Comparison of ENCODE assay signal across 23 cellular contexts in genomic region chr16:54291107-54291980, GRCh38. TPM values are rescaled to one million over a fixed set of nuclear protein-coding genes. Genes with fewer than 3 reads are reported as not detected.
A peak's percentile ranks its signal among the peaks of the same experiment; 100 is the strongest.
DNase-seq lines count a peak whose midpoint lies in the region; ATAC-seq, FAIRE-seq and TF ChIP-seq lines count a peak whose summit lies in the region.
"Had no signal": no experiment of that assay in that cellular context is flagged by ENCODE, and none has a peak within 500 bp of the region (broad histone marks: within the 10 kb centered on the region; RNA-seq: fewer than 3 reads in every experiment).

No MANE protein-coding gene starts in this region.

- H2BK5ac ChIP-seq in H1 (ENCODE audit: low read depth, low read length) = no peak overlapping the region

- no peak overlapping the region for H3K27ac Mint-ChIP-seq in mesothelial cell of epicardium
- H3K27ac Mint-ChIP-seq in type B pancreatic cell = no peak overlapping the region
- H3K27ac Mint-ChIP-seq: activated CD4-positive, alpha-beta memory T cell treated with anti-CD3 and anti-CD28 coated beads, Interleukin-2, amount 10 ng/mL, durations not matched to agents 7 days and 5 days had no signal

- H3K4me1 ChIP-seq in HepG2 (ENCODE audit: insufficient read depth, low read length) (0 out of 2 replicates have a peak, but pooled peaks cover 7% of the 10 kb centered on the region), right lobe of liver (peaks cover 0 to 25% (median 4%) of the 10 kb centered on the region in 4 donors), H1 (replicated peaks in 1 of 4; ENCODE audit: control insufficient read depth in 3 of 4, insufficient read depth in 4 of 4, low read length in 3 of 4) (peaks cover 0 to 13% (median 10%) of the 10 kb centered on the region in 4 experiments; a peak in 6 of 7 replicates)
- H3K4me1 ChIP-seq: A549 had no signal

- in situ Hi-C loops in HepG2 (cut with HindIII; ENCODE audit: extremely low pct_ligation_motif_present, low pct_unique_long_range_greater_than_20kb) = no loop called here

- H2BK12ac ChIP-seq in H1 (ENCODE audit: low read depth, low read length) = peak overlapping the region; percentile 60; the same call in 1 of the 2 replicates

- FAIRE-seq in HepG2 (lab: Jason Lieb, UNC) = no peak
- FAIRE-seq in H1 (lab: Jason Lieb, UNC) = no peak
- FAIRE-seq: A549, D721Med, G401.6 had no signal

- no peaks in the 10 kb centered on the region for H3K36me3 ChIP-seq in HepG2 (replicated peaks in 1 of 2; ENCODE audit: control insufficient read depth in 1 of 2, insufficient read depth in 2 of 2, low read length in 2 of 2)
- no peaks in the 10 kb centered on the region for H3K36me3 ChIP-seq in right lobe of liver
- H3K36me3 ChIP-seq in H1 (ENCODE audit: control insufficient read depth in 2 of 4, insufficient read depth in 4 of 4, low read length in 3 of 4) = peaks cover 0 to 2% (median 0%) of the 10 kb centered on the region in 4 experiments; a peak in 1 of 8 replicates
- H3K36me3 ChIP-seq: BLaER1 treated with 17β-estradiol and CSF1 and Interleukin-3, amounts not matched to agents 10 nM and 100 nM; SJSA1; vagina had no signal

- TF ChIP-seq CTCF in HepG2 (CRISPR knock-in tag; IDR thresholded peaks at IDR 0.05) (no peak), right lobe of liver (IDR thresholded peaks at IDR 0.05) (no peak), H1 (IDR thresholded peaks at IDR 0.05; ENCODE audit: control extremely low read depth in 1 of 3, insufficient read depth in 1 of 3, low read depth in 1 of 3, low read length in 3 of 3) (no peak), mesothelial cell of epicardium (IDR thresholded peaks at IDR 0.05; ENCODE audit: unreplicated experiment) (no peak), type B pancreatic cell (conservative IDR thresholded peaks at IDR 0.05) (no peak)

- H4K91ac ChIP-seq in H1 (replicated peaks; ENCODE audit: insufficient read length, low read length) = no peak overlapping the region

- DNase-seq in HepG2 (ENCODE audit: low spot score) (no peak), right lobe of liver (no peak), H1 (ENCODE audit: low read depth in 1 of 2, low spot score in 2 of 2) (peak in 1 of 2 experiments; percentile 58), mesothelial cell of epicardium (ENCODE audit: low spot score in 2 of 2, unreplicated experiment in 2 of 2) (no peak), type B pancreatic cell (ENCODE audit: extremely low spot score, unreplicated experiment) (no peak), anterior cingulate cortex (lab: John Stamatoyannopoulos, UW) (no peak)
- no peak for DNase-seq in stimulated activated CD8-positive, alpha-beta memory T cell treated with anti-CD3 and anti-CD28 coated beads, Interleukin-4, amount 100 ng/mL, for 48 hours
- DNase-seq in effector CD8-positive, alpha-beta T cell (lab: John Stamatoyannopoulos, UW) = no peak
- DNase-seq: activated CD4-positive, alpha-beta memory T cell treated with anti-CD3 and anti-CD28 coated beads, Interleukin-2, amount 10 ng/mL, durations not matched to agents 7 days and 5 days; activated CD4-positive, CD25-positive, alpha-beta regulatory T cell; activated naive CD4-positive, alpha-beta T cell treated with anti-CD3 and anti-CD28 coated beads, Interleukin-2, amount 10 ng/mL, durations not matched to agents 7 days and 5 days; foreskin melanocyte; GM23248; left ventricle myocardium superior; NCI-H1417; NCI-H69; stimulated activated CD4-positive, alpha-beta T cell treated with anti-CD3 and anti-CD28 coated beads, Interleukin-2, amount 100 ng/mL, for 24 hours had no signal

- H3K27ac ChIP-seq in HepG2 (ENCODE audit: extremely low read length, insufficient read depth, low read length) (no peak overlapping the region), right lobe of liver (no peak overlapping the region), H1 (ENCODE audit: low read depth, low read length) (no peak overlapping the region)
- H3K27ac ChIP-seq: A549; BLaER1 treated with 17β-estradiol and CSF1 and Interleukin-3, amounts not matched to agents 10 nM and 100 nM; GM23248; SJSA1; vagina had no signal

- no peak overlapping the region for H4K8ac ChIP-seq in H1 (ENCODE audit: extremely low read depth, insufficient read depth, low read length)

- ATAC-seq in HepG2 (no peak), right lobe of liver (no peak)
- ATAC-seq: A549, left ventricle myocardium superior had no signal

- H3K23ac ChIP-seq in H1 (ENCODE audit: insufficient read length) = no peak overlapping the region

- H3K4me3 Mint-ChIP-seq in mesothelial cell of epicardium = peak overlapping the region; percentile 55
- peak overlapping the region; percentile 81 for H3K4me3 Mint-ChIP-seq in type B pancreatic cell
- H3K4me3 Mint-ChIP-seq: activated CD4-positive, alpha-beta memory T cell treated with anti-CD3 and anti-CD28 coated beads, Interleukin-2, amount 10 ng/mL, durations not matched to agents 7 days and 5 days; activated naive CD4-positive, alpha-beta T cell treated with anti-CD3 and anti-CD28 coated beads, Interleukin-2, amount 10 ng/mL, durations not matched to agents 7 days and 5 days had no signal

- TF ChIP-seq EP300 in HepG2 (IDR thresholded peaks at IDR 0.05; ENCODE audit: low read depth in 2 of 2, low read length in 2 of 2) (no peak), HepG2 (CRISPR knock-in tag; IDR thresholded peaks at IDR 0.05; ENCODE audit: borderline replicate concordance) (no peak), H1 (IDR thresholded peaks at IDR 0.05; ENCODE audit: borderline replicate concordance in 1 of 2, low read depth in 2 of 2, low read length in 2 of 2) (no peak)

- H2AFZ ChIP-seq in HepG2 (ENCODE audit: low read length) (no peak overlapping the region), H1 (ENCODE audit: low read length) (no peak overlapping the region; the same call in 1 of the 2 replicates)
- H2AFZ ChIP-seq: GM23248 had no signal

- H3K27me3 ChIP-seq in HepG2 (ENCODE audit: control insufficient read depth in 1 of 2, insufficient read depth in 2 of 2, low read length in 2 of 2) (no peaks in the 10 kb centered on the region), right lobe of liver (peaks cover 5 to 21% of the 10 kb centered on the region in 2 donors), H1 (replicated peaks in 1 of 4; ENCODE audit: control insufficient read depth in 3 of 4, extremely low read depth in 1 of 4, insufficient read depth in 3 of 4, low read length in 3 of 4) (peaks cover 40 to 73% (median 56%) of the 10 kb centered on the region in 4 experiments)
- H3K27me3 ChIP-seq: SJSA1 had no signal

- H3K4ac ChIP-seq in H1 (replicated peaks; ENCODE audit: insufficient read length, low read depth, low read length) = no peak overlapping the region

- intact Hi-C loops in HepG2 (cut with micrococcal nuclease; ENCODE audit: unreplicated experiment) = no loop called here
- intact Hi-C loops in right lobe of liver (cut with DNase I) = no loop called here

- H3K4me1 Mint-ChIP-seq in mesothelial cell of epicardium = peaks cover 22% of the 10 kb centered on the region
- peaks cover 19% of the 10 kb centered on the region for H3K4me1 Mint-ChIP-seq in type B pancreatic cell (ENCODE audit: unreplicated experiment)

- 91% methylated on average over 55 of the region's 56 CpGs for WGBS in HepG2 (ENCODE audit: low lambda C conversion rate)
- 25% methylated on average over 24 of the region's 56 CpGs for WGBS in right lobe of liver (ENCODE audit: insufficient coverage, low coverage, low lambda C conversion rate, missing lambda C conversion rate)
- WGBS in H1 (ENCODE audit: extremely low coverage in 1 of 2, insufficient coverage in 1 of 2, insufficient read length in 1 of 2, insufficient replicate concordance in 2 of 2, low coverage in 1 of 2, low lambda C conversion rate in 2 of 2, missing lambda C conversion rate in 1 of 2), 2 experiments = 6% methylated on average over 30 of the region's 56 CpGs; no CpG with 5 or more reads in 1 of the 2 experiments

- H4K20me1 ChIP-seq in HepG2 (ENCODE audit: insufficient read depth, low read length) = no peaks in the 10 kb centered on the region
- H4K20me1 ChIP-seq in H1 (replicated peaks in 1 of 2; ENCODE audit: control insufficient read depth in 1 of 2, insufficient read depth in 2 of 2, low read length in 2 of 2) = peaks cover 0 to 3% of the 10 kb centered on the region in 2 experiments

- H2BK120ac ChIP-seq in H1 (replicated peaks; ENCODE audit: low read depth, low read length) = no peak overlapping the region

- H3K56ac ChIP-seq in H1 (replicated peaks; ENCODE audit: insufficient read length, low read depth, low read length) = no peak overlapping the region

- POLR2A ChIA-PET in HepG2 (lab: Yijun Ruan, JAX) = no interaction called here
- POLR2A ChIA-PET in H1 (lab: Charles Lee; ENCODE audit: partially characterized antibody) = interaction anchor here (0.8 to 1.2 kb wide), 2 partner anchors 20 to 39 kb away, joined by 3 read pairs; no protein-coding TSS in a partner anchor

- H3K27me3 Mint-ChIP-seq in mesothelial cell of epicardium (ENCODE audit: low read depth) (peaks cover 70% of the 10 kb centered on the region), type B pancreatic cell (peaks cover 74% of the 10 kb centered on the region)

- CTCF ChIA-PET in HepG2 (lab: Yijun Ruan, JAX; ENCODE audit: low intra/inter-chr PET ratio, low total read pairs) (no interaction called here), H1 (lab: Charles Lee; ENCODE audit: partially characterized antibody) (interaction anchor here (0.8 to 1.4 kb wide), 4 partner anchors 8 to 646 kb away, joined by 4 to 5 read pairs (median 4); no protein-coding TSS in a partner anchor)

- H2BK15ac ChIP-seq in H1 (ENCODE audit: low read length) = no peak overlapping the region

- H3K9ac ChIP-seq in HepG2 (ENCODE audit: insufficient read depth, low read depth, low read length) (no peak overlapping the region), H1 (replicated peaks in 1 of 4; ENCODE audit: extremely low read depth in 1 of 4, low read depth in 3 of 4, low read length in 3 of 4) (no peak overlapping the region)
- H3K9ac ChIP-seq: BLaER1 treated with 17β-estradiol and CSF1 and Interleukin-3, amounts not matched to agents 10 nM and 100 nM; GM23248 had no signal

- TF ChIP-seq POLR2A in HepG2 (IDR thresholded peaks at IDR 0.05; ENCODE audit: insufficient read depth in 1 of 2, low read depth in 2 of 2, low read length in 2 of 2) = no peak
- no peak for TF ChIP-seq POLR2A in right lobe of liver (IDR thresholded peaks at IDR 0.05)
- TF ChIP-seq POLR2A in H1 (IDR thresholded peaks at IDR 0.05; ENCODE audit: control extremely low read depth in 1 of 2, low read depth in 2 of 2, low read length in 2 of 2) = no peak

- H3K79me1 ChIP-seq in H1 (ENCODE audit: low read depth, low read length) = no peaks in the 10 kb centered on the region

- H3K4me3 ChIP-seq in HepG2 (replicated peaks in 1 of 3; ENCODE audit: insufficient read depth in 1 of 3, low read depth in 2 of 3, low read length in 3 of 3) (no peak overlapping the region), right lobe of liver (no peak overlapping the region), H1 (ENCODE audit: extremely low read depth in 1 of 4, insufficient read depth in 2 of 4, low read depth in 3 of 4, low read length in 4 of 4) (peak overlapping the region; percentile 29 to 57 (median 42); a peak in 7 of 8 replicates)
- H3K4me3 ChIP-seq: A549; BLaER1 treated with 17β-estradiol and CSF1 and Interleukin-3, amounts not matched to agents 10 nM and 100 nM; GM23248; SJSA1; vagina had no signal

- H2AK5ac ChIP-seq in H1 (ENCODE audit: low read depth, low read length) = no peak overlapping the region

- no peak overlapping the region; the same call in 1 of the 2 replicates for H3K18ac ChIP-seq in H1 (ENCODE audit: extremely low read depth, low read length)

- no peak overlapping the region for H3K4me2 ChIP-seq in HepG2 (ENCODE audit: low read depth, low read length)
- H3K4me2 ChIP-seq in H1 (ENCODE audit: insufficient read depth in 1 of 2, low read depth in 2 of 2, low read length in 2 of 2) = peak overlapping the region; percentile 77 to 81
- H3K4me2 ChIP-seq: A549; BLaER1 treated with 17β-estradiol and CSF1 and Interleukin-3, amounts not matched to agents 10 nM and 100 nM had no signal

- BruUV-seq in HepG2 (replicated peaks; lab: Mats Ljungman, UMichigan) = no TSS peak

- TF ChIP-seq RAD21 in HepG2 (CRISPR knock-in tag; IDR thresholded peaks at IDR 0.05) = no peak
- no peak for TF ChIP-seq RAD21 in H1 (IDR thresholded peaks at IDR 0.05 in 1 of 2, conservative IDR thresholded peaks at IDR 0.05 in 1 of 2; ENCODE audit: low read depth in 2 of 2, low read length in 2 of 2)

- H3K79me2 ChIP-seq in HepG2 (ENCODE audit: insufficient read depth, low read length) = no peaks in the 10 kb centered on the region
- H3K79me2 ChIP-seq in H1 (ENCODE audit: control insufficient read depth in 1 of 2, insufficient read depth in 2 of 2, low read length in 2 of 2) = no peaks in the 10 kb centered on the region

- no peak overlapping the region for H4K5ac ChIP-seq in H1 (ENCODE audit: insufficient read length, low read depth, low read length)

- no peak overlapping the region for H3K14ac ChIP-seq in H1 (ENCODE audit: insufficient read length)

- H3K9me3 Mint-ChIP-seq in mesothelial cell of epicardium = peaks cover 10% of the 10 kb centered on the region
- H3K9me3 Mint-ChIP-seq in type B pancreatic cell = peaks cover 3% of the 10 kb centered on the region
- H3K9me3 Mint-ChIP-seq: activated CD4-positive, alpha-beta memory T cell treated with anti-CD3 and anti-CD28 coated beads, Interleukin-2, amount 10 ng/mL, durations not matched to agents 7 days and 5 days had no signal

- H3K9me3 ChIP-seq in HepG2 (ENCODE audit: low read length) = no peaks in the 10 kb centered on the region
- no peaks in the 10 kb centered on the region for H3K9me3 ChIP-seq in right lobe of liver
- no peaks in the 10 kb centered on the region for H3K9me3 ChIP-seq in H1 (ENCODE audit: insufficient read depth in 2 of 2, low read depth in 1 of 2, low read length in 1 of 2)
- H3K9me3 ChIP-seq: SJSA1, vagina had no signal

- H2BK20ac ChIP-seq in H1 (ENCODE audit: low read length) = no peak overlapping the region

- H3K36me3 Mint-ChIP-seq in mesothelial cell of epicardium (peaks cover 2% of the 10 kb centered on the region), type B pancreatic cell (no peaks in the 10 kb centered on the region)

- H3K23me2 ChIP-seq in H1 (ENCODE audit: low read depth, low read length) = peaks cover 28% of the 10 kb centered on the region

RNA-seq across cellular contexts. Expression of gene IRX3, which starts 4.8 kb away (rescaled TPM):
- 10.0 and 16.4 TPM in 2 replicates for total RNA-seq in HepG2 (2016; rRNA removed; fragmentation: Illumina TruSeq; extraction: Trizol)
- 6.5 and 10.3 TPM in 2 replicates for total RNA-seq in HepG2 (2016; cell fraction: cytosol; rRNA removed; fragmentation: Illumina TruSeq; extraction: Trizol; ENCODE audit: low read depth)
- 9.4 and 16.4 TPM in 2 replicates for total RNA-seq in HepG2 (2016; cell fraction: insoluble cytoplasmic fraction; rRNA removed; fragmentation: Illumina TruSeq; extraction: Trizol)
- 11.6 and 16.3 TPM in 2 replicates for total RNA-seq in HepG2 (2016; cell fraction: membrane; rRNA removed; fragmentation: Illumina TruSeq; extraction: Trizol)
- total RNA-seq in HepG2 (2016; cell fraction: nucleus; rRNA removed; fragmentation: Illumina TruSeq; extraction: Trizol) = 7.9 TPM in 2 replicates
- 9.2 and 11.5 TPM in 2 replicates for polyA plus RNA-seq in HepG2 (2011; rRNA removed)
- polyA plus RNA-seq in HepG2 (2011; cell fraction: cytosol; rRNA removed) = 8.9 and 15.1 TPM in 2 replicates
- 24.5 and 27.5 TPM in 2 replicates for polyA plus RNA-seq in HepG2 (2011; cell fraction: nucleus; rRNA removed)
- 17.0 and 17.3 TPM in 2 replicates for polyA plus RNA-seq in HepG2 (2012)
- polyA plus RNA-seq in HepG2 (2016; cell fraction: cytosol; fragmentation: Illumina TruSeq; extraction: Trizol; ENCODE audit: low read depth) = 8.2 and 10.6 TPM in 2 replicates
- polyA plus RNA-seq in HepG2 (2016; cell fraction: insoluble cytoplasmic fraction; fragmentation: Illumina TruSeq; extraction: Trizol; ENCODE audit: low read depth) = 24.9 and 27.8 TPM in 2 replicates
- 13.8 and 17.4 TPM in 2 replicates for polyA plus RNA-seq in HepG2 (2016; cell fraction: membrane; fragmentation: Illumina TruSeq; extraction: Trizol; ENCODE audit: low read depth)
- polyA plus RNA-seq in HepG2 (2016; cell fraction: nucleus; fragmentation: Illumina TruSeq; extraction: Trizol; ENCODE audit: insufficient read depth, low read depth) = 19.5 and 21.3 TPM in 2 replicates
- 3.2 and 12.8 TPM in 2 replicates for polyA minus RNA-seq in HepG2 (2011; rRNA and poly(A)+ RNA removed; ENCODE audit: low replicate concordance)
- 11.8 and 14.5 TPM in 2 replicates for polyA minus RNA-seq in HepG2 (2011; cell fraction: cytosol; rRNA and poly(A)+ RNA removed)
- polyA minus RNA-seq in HepG2 (2011; cell fraction: nucleus; rRNA and poly(A)+ RNA removed) = 11.8 and 12.5 TPM in 2 replicates
- total RNA-seq in right lobe of liver = 1 to 10 TPM in 1 of 6 experiments, under 1 TPM in 5; 0.25 to 1.3 (median 0.61) TPM
- 1.6 and 2.9 TPM in 2 replicates for total RNA-seq in H1 (2021; fragmentation: NEBNext Ultra II Directional; extraction: Animal tissue kit (Norgen Biotek cat#: 25700))
- 0.50 and 1.7 TPM in 2 replicates for polyA plus RNA-seq in H1 (2011; rRNA removed)
- 1.6 TPM for polyA plus RNA-seq in H1 (2011; cell fraction: cytosol; rRNA removed)
- polyA plus RNA-seq in H1 (2011; cell fraction: nucleus; rRNA removed) = 1.5 TPM
- polyA plus RNA-seq in H1 (2012, experiment 1 of 2) = 1.2 to 1.8 TPM (median 1.5 TPM) in 4 replicates
- 1.2 TPM for polyA plus RNA-seq in H1 (2012, experiment 2 of 2)
- polyA plus RNA-seq in H1 (2013, experiment 1 of 2) = 1.6 TPM
- polyA plus RNA-seq in H1 (2013, experiment 2 of 2) = 2.4 TPM
- 0.13 TPM in 1 of 2 replicates, not detected in the other for polyA minus RNA-seq in H1 (2011; rRNA and poly(A)+ RNA removed)
- polyA minus RNA-seq in H1 (2011; cell fraction: cytosol; rRNA and poly(A)+ RNA removed) = 2.6 TPM
- polyA minus RNA-seq in H1 (2011; cell fraction: nucleus; rRNA and poly(A)+ RNA removed) = 1.8 TPM
- total RNA-seq in mesothelial cell of epicardium = 40.3 to 45.8 TPM (median 45.2 TPM) in 3 replicates
- total RNA-seq in type B pancreatic cell (ENCODE audit: low replicate concordance) = 30.0 and 30.7 TPM in 2 replicates

Comparison
In these comparisons a context has a peak if more than half of its experiments do, and no peak if none do; other contexts are left out.
1. H3K4me3 ChIP-seq: peak in H1 (4 of 4); none in HepG2 (0 of 3) and right lobe of liver (0 of 3).
2. Of the 41 proteins assayed by ChIP-seq in both HepG2 and H1: peak only in HepG2: RXRA; only in H1: EZH2 and SUZ12; in both: none; in neither: 38.